Comparison of ENCODE assay signal across 8 cellular contexts in genomic region chr3:61560452-61561373, GRCh38. TPM values are rescaled to one million over a fixed set of nuclear protein-coding genes. Genes with fewer than 3 reads are reported as not detected.
DNase-seq lines count a peak whose midpoint lies in the region; ATAC-seq and TF ChIP-seq lines count a peak whose summit lies in the region.

No MANE protein-coding gene starts in this region.

- peak overlapping the region; percentile 61 for H3K27ac ChIP-seq in RWPE2 (ENCODE audit: poor library complexity, severe bottlenecking)
- peak overlapping the region; percentile 90 to 95 for H3K27ac ChIP-seq in left lung

- H3K36me3 ChIP-seq in RWPE2 (ENCODE audit: low read depth), result no peaks in the 10 kb centered on the region
- no peaks in the 10 kb centered on the region for H3K36me3 ChIP-seq in left lung

- H3K9me3 ChIP-seq in RWPE2 (ENCODE audit: severe bottlenecking), result no peaks in the 10 kb centered on the region
- peaks cover 0 to 12% of the 10 kb centered on the region in 2 donors for H3K9me3 ChIP-seq in left lung

- peaks cover 49% of the 10 kb centered on the region for H3K27me3 Mint-ChIP-seq in IgD-negative memory B cell
- peaks cover 69% of the 10 kb centered on the region for H3K27me3 Mint-ChIP-seq in stimulated activated naive CD8-positive, alpha-beta T cell treated with anti-CD3 and anti-CD28 coated beads, Interleukin-15, Interleukin-2, amounts not matched to agents 100 ng/mL and 50 ng/mL, for 24 hours

- DNase-seq in COR-L47 (lab: John Stamatoyannopoulos, UW) (peak; percentile 58), RWPE2 (ENCODE audit: low spot score) (peak; percentile 82), dedifferentiated amniotic fluid mesenchymal stem cell (ENCODE audit: extremely low spot score) (peak; percentile 62), left lung (peak; percentile 72 to 89)

- H3K27ac Mint-ChIP-seq in IgD-negative memory B cell, result peak overlapping the region in 2 of 3 donors; percentile 16 to 50
- no peak overlapping the region for H3K27ac Mint-ChIP-seq in stimulated activated naive CD8-positive, alpha-beta T cell treated with anti-CD3 and anti-CD28 coated beads, Interleukin-15, Interleukin-2, amounts not matched to agents 100 ng/mL and 50 ng/mL, for 24 hours

- H3K4me3 Mint-ChIP-seq in IgD-negative memory B cell, result peak overlapping the region; percentile 83 to 89 (median 86)
- H3K4me3 Mint-ChIP-seq in stimulated activated naive CD8-positive, alpha-beta T cell treated with anti-CD3 and anti-CD28 coated beads, Interleukin-15, Interleukin-2, amounts not matched to agents 100 ng/mL and 50 ng/mL, for 24 hours, result peak overlapping the region; percentile 60

- H3K4me3 ChIP-seq in RWPE2 (ENCODE audit: severe bottlenecking) (peak overlapping the region; percentile 55), left lung (peak overlapping the region; percentile 64 to 72)

- ATAC-seq in GM19397 (IDR thresholded peaks at IDR 0.05; ENCODE audit: unreplicated experiment) (peak; percentile 47), RWPE2 (ENCODE audit: low read depth) (peak; percentile 48), left lung (peak; percentile 48), HG02870 (IDR thresholded peaks at IDR 0.05; ENCODE audit: unreplicated experiment) (no peak)

- intact Hi-C loops in left lung (cut with DNase I), result loop anchor here in 1 of 2 donors (10.0 kb wide), 1 partner anchor 294 kb away; no protein-coding TSS in a partner anchor

- H3K4me1 Mint-ChIP-seq in IgD-negative memory B cell, result peaks cover 11 to 15% (median 15%) of the 10 kb centered on the region in 3 donors
- H3K4me1 Mint-ChIP-seq in stimulated activated naive CD8-positive, alpha-beta T cell treated with anti-CD3 and anti-CD28 coated beads, Interleukin-15, Interleukin-2, amounts not matched to agents 100 ng/mL and 50 ng/mL, for 24 hours (ENCODE audit: low read depth), result peaks cover 18% of the 10 kb centered on the region

- H3K4me1 ChIP-seq in RWPE2 (ENCODE audit: insufficient read depth, poor library complexity, severe bottlenecking) (no peaks in the 10 kb centered on the region), left lung (peaks cover 9 to 21% of the 10 kb centered on the region in 2 donors)

- H3K27me3 ChIP-seq in RWPE2 (ENCODE audit: insufficient read depth, poor library complexity, severe bottlenecking) (no peaks in the 10 kb centered on the region), left lung (peaks cover 0 to 70% of the 10 kb centered on the region in 2 donors)

- H3K36me3 Mint-ChIP-seq in IgD-negative memory B cell, result no peaks in the 10 kb centered on the region
- no peaks in the 10 kb centered on the region for H3K36me3 Mint-ChIP-seq in stimulated activated naive CD8-positive, alpha-beta T cell treated with anti-CD3 and anti-CD28 coated beads, Interleukin-15, Interleukin-2, amounts not matched to agents 100 ng/mL and 50 ng/mL, for 24 hours (ENCODE audit: low read depth)

- TF ChIP-seq CTCF in RWPE2 (IDR thresholded peaks at IDR 0.05; ENCODE audit: poor library complexity, severe bottlenecking), result no peak
- TF ChIP-seq CTCF in left lung (IDR thresholded peaks at IDR 0.05), result peak in 1 of 2 donors; percentile 8

- H3K9me3 Mint-ChIP-seq in IgD-negative memory B cell, result no peaks in the 10 kb centered on the region
- no peaks in the 10 kb centered on the region for H3K9me3 Mint-ChIP-seq in stimulated activated naive CD8-positive, alpha-beta T cell treated with anti-CD3 and anti-CD28 coated beads, Interleukin-15, Interleukin-2, amounts not matched to agents 100 ng/mL and 50 ng/mL, for 24 hours

RNA-seq across cellular contexts. Expression of gene PTPRG, which starts 0.7 kb away (rescaled TPM):
- 1.9 TPM for polyA plus RNA-seq in IgD-negative memory B cell
- 10 to 100 TPM; 69.2 to 88.4 TPM for total RNA-seq in left lung
